ENCODE assay signal across 8 cellular contexts in genomic region chr2:37344453-37345361, GRCh38. TPM values are rescaled to one million over a fixed set of nuclear protein-coding genes. Genes with fewer than 3 reads are reported as not detected.
A peak's percentile ranks its signal among the peaks of the same experiment; 100 is the strongest.
DNase-seq lines count a peak whose midpoint lies in the region; ATAC-seq and TF ChIP-seq lines count a peak whose summit lies in the region.

TSS of gene QPCT (plus strand) at chr2:37344630. CDS start at chr2:37344732, 102 bp downstream.

- H3K9me3 Mint-ChIP-seq in activated CD4-positive, alpha-beta T cell treated with anti-CD3 and anti-CD28 coated beads for 36 hours (ENCODE audit: low read depth), result no peaks in the 10 kb centered on the region
- no peaks in the 10 kb centered on the region for H3K9me3 Mint-ChIP-seq in dendritic cell treated with granulocyte-macrophage colony-stimulating factor and Interleukin-4, amounts not matched to agents 40 ng/mL and 50 ng/mL, for 4 days

- ATAC-seq in activated CD4-positive, alpha-beta T cell treated with anti-CD3 and anti-CD28 coated beads for 36 hours, result peak; percentile 80

- H3K27me3 Mint-ChIP-seq in activated CD4-positive, alpha-beta T cell treated with anti-CD3 and anti-CD28 coated beads for 36 hours, result peaks cover 45% of the 10 kb centered on the region
- no peaks in the 10 kb centered on the region for H3K27me3 Mint-ChIP-seq in dendritic cell treated with granulocyte-macrophage colony-stimulating factor and Interleukin-4, amounts not matched to agents 40 ng/mL and 50 ng/mL, for 4 days

- TF ChIP-seq CTCF in GM12875 (IDR thresholded peaks at IDR 0.05; ENCODE audit: borderline replicate concordance, insufficient read depth, low read depth, low read length), result no peak
- TF ChIP-seq CTCF in lower leg skin (IDR thresholded peaks at IDR 0.05), result no peak

- peak; percentile 37 for DNase-seq in HuH-7.5 (ENCODE audit: low spot score)
- DNase-seq in activated CD4-positive, alpha-beta T cell treated with anti-CD3 and anti-CD28 coated beads for 36 hours, result peak; percentile 64
- peak; percentile 49 to 91 for DNase-seq in lower leg skin (ENCODE audit: low spot score in 2 of 2)
- DNase-seq in stimulated activated CD8-positive, alpha-beta memory T cell treated with anti-CD3 and anti-CD28 coated beads, Interleukin-2, amount 100 ng/mL, for 1 hour (ENCODE audit: low read depth in 2 of 2), result peak; percentile 55 to 57
- no peak for DNase-seq in OCI-M2 (lab: John Stamatoyannopoulos, UW; ENCODE audit: unreplicated experiment)
- no peak for DNase-seq in GDM1 (lab: John Stamatoyannopoulos, UW)

- peak within 1 kb of the TSS; percentile 54 for H3K4me3 ChIP-seq in GM12875 (ENCODE audit: low read depth, low read length)
- peak within 1 kb of the TSS; percentile 46 for H3K4me3 ChIP-seq in lower leg skin (ENCODE audit: low read depth, poor library complexity, severe bottlenecking)

- H3K4me1 Mint-ChIP-seq in activated CD4-positive, alpha-beta T cell treated with anti-CD3 and anti-CD28 coated beads for 36 hours, result peaks cover 15% of the 10 kb centered on the region
- H3K4me1 Mint-ChIP-seq in dendritic cell treated with granulocyte-macrophage colony-stimulating factor and Interleukin-4, amounts not matched to agents 40 ng/mL and 50 ng/mL, for 4 days (ENCODE audit: low read depth), result peaks cover 64% of the 10 kb centered on the region

- intact Hi-C loops in activated CD4-positive, alpha-beta T cell treated with anti-CD3 and anti-CD28 coated beads for 36 hours (cut with DNase I, micrococcal nuclease), result loop anchor here (2.0 kb wide), 2 partner anchors 22 to 32 kb away; no protein-coding TSS in a partner anchor
- intact Hi-C loops in dendritic cell treated with granulocyte-macrophage colony-stimulating factor and Interleukin-4, amounts not matched to agents 40 ng/mL and 50 ng/mL, for 4 days (cut with micrococcal nuclease), result loop anchor here (1.0 to 2.0 kb wide), 2 partner anchors 19 to 46 kb away; no protein-coding TSS in a partner anchor
- intact Hi-C loops in lower leg skin (cut with DNase I; ENCODE audit: low total_unique reads), result no loop called here

- no peak for TF ChIP-seq POLR2A in lower leg skin (IDR thresholded peaks at IDR 0.05)

- POLR2A ChIA-PET in activated CD4-positive, alpha-beta T cell treated with anti-CD3 and anti-CD28 coated beads for 36 hours (lab: Charles Lee), result interaction anchor here (0.6 kb wide), 1 partner anchor 31 kb away, joined by 3 read pairs; no protein-coding TSS in a partner anchor

- WGBS in lower leg skin, 2 donors, result 3 to 9% methylated on average over 33 to 52 of the region's 73 CpGs

- H3K36me3 Mint-ChIP-seq in activated CD4-positive, alpha-beta T cell treated with anti-CD3 and anti-CD28 coated beads for 36 hours (ENCODE audit: low read depth), result no peaks in the 10 kb centered on the region
- peaks cover 16% of the 10 kb centered on the region for H3K36me3 Mint-ChIP-seq in dendritic cell treated with granulocyte-macrophage colony-stimulating factor and Interleukin-4, amounts not matched to agents 40 ng/mL and 50 ng/mL, for 4 days (ENCODE audit: low read depth)

- no peak within 1 kb of the TSS for H3K27ac Mint-ChIP-seq in activated CD4-positive, alpha-beta T cell treated with anti-CD3 and anti-CD28 coated beads for 36 hours
- H3K27ac Mint-ChIP-seq in dendritic cell treated with granulocyte-macrophage colony-stimulating factor and Interleukin-4, amounts not matched to agents 40 ng/mL and 50 ng/mL, for 4 days, result peak within 1 kb of the TSS; percentile 88

- peak within 1 kb of the TSS; percentile 66 for H3K4me3 Mint-ChIP-seq in activated CD4-positive, alpha-beta T cell treated with anti-CD3 and anti-CD28 coated beads for 36 hours
- peak within 1 kb of the TSS; percentile 86 for H3K4me3 Mint-ChIP-seq in dendritic cell treated with granulocyte-macrophage colony-stimulating factor and Interleukin-4, amounts not matched to agents 40 ng/mL and 50 ng/mL, for 4 days

- CTCF ChIA-PET in activated CD4-positive, alpha-beta T cell treated with anti-CD3 and anti-CD28 coated beads for 36 hours (lab: Charles Lee), result interaction anchor here (0.9 to 1.0 kb wide), 2 partner anchors 9 to 42 kb away, joined by 3 to 4 read pairs; no protein-coding TSS in a partner anchor

RNA-seq across cellular contexts. Expression of gene QPCT, which starts in this region (rescaled TPM):
- total RNA-seq in activated CD4-positive, alpha-beta T cell treated with anti-CD3 and anti-CD28 coated beads for 36 hours, result under 1 TPM; 0.51 to 0.64 TPM
- 10 to 100 TPM; 33.4 to 88.1 (median 56.0) TPM for total RNA-seq in lower leg skin

Comparison
In these comparisons a context has a peak if more than half of its experiments do, and no peak if none do; other contexts are left out.
1. RNA of gene QPCT (total RNA-seq): 33.4 to 88.1 TPM in lower leg skin; 0.51 to 0.64 TPM in activated CD4-positive, alpha-beta T cell treated with anti-CD3 and anti-CD28 coated beads for 36 hours; every median in the first group is over 10 times any median in the second.
2. Peak in DNase-seq and ATAC-seq in activated CD4-positive, alpha-beta T cell treated with anti-CD3 and anti-CD28 coated beads for 36 hours; RNA of the gene not detected or under 1 TPM.
3. DNase-seq: peak in HuH-7.5 (single experiment), lower leg skin (2 of 2) and stimulated activated CD8-positive, alpha-beta memory T cell treated with anti-CD3 and anti-CD28 coated beads, Interleukin-2, amount 100 ng/mL, for 1 hour (2 of 2); none in OCI-M2 (single experiment) and GDM1 (single experiment).